Comparison of ENCODE assay signal across 1 cellular context in the genomic region with DNA sequence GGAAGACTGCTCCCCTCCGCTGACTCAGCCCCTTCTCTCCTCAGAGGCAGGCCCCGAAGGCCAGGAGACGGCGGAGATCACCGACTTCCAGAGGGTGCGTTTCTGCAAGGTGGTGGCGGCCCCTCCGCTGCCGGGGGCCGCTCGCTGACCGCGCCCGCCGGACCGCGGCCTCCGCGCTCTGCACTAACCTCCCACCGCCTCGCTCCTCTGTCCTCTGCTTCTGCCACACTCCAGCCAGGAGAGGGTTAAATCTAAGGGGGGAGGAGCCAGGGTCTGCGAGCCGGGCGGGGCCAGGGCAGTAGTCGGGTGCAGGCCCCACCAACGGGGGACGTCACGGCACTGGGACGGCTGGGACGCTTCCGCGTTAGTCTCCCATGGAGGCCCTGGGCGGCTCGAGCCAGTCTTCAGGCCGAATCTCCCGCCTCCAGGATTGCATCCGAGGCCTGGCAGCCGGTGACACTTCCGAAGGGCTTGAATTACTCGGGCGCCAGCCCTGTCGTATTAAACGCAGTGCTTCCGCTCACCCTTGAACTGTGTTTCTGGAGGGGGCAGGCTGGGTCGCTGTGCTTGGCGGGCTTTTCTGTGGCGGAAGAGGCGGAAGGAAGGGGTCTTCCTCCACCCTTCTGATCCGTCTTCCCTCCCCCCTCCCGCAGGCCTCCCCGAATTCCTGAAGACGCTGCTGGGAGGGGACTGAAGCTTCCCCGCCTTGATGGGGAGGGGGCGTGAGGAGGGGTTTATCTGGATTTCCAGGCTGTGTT.
TF ChIP-seq lines count a peak whose summit lies in the region.

No MANE protein-coding gene starts in this region.

TF ChIP-seq in K562, 482 proteins besides CTCF, POLR2A, EP300 and RAD21 (continued from another document and continues in another):
- TF ChIP-seq, protein P1, sequence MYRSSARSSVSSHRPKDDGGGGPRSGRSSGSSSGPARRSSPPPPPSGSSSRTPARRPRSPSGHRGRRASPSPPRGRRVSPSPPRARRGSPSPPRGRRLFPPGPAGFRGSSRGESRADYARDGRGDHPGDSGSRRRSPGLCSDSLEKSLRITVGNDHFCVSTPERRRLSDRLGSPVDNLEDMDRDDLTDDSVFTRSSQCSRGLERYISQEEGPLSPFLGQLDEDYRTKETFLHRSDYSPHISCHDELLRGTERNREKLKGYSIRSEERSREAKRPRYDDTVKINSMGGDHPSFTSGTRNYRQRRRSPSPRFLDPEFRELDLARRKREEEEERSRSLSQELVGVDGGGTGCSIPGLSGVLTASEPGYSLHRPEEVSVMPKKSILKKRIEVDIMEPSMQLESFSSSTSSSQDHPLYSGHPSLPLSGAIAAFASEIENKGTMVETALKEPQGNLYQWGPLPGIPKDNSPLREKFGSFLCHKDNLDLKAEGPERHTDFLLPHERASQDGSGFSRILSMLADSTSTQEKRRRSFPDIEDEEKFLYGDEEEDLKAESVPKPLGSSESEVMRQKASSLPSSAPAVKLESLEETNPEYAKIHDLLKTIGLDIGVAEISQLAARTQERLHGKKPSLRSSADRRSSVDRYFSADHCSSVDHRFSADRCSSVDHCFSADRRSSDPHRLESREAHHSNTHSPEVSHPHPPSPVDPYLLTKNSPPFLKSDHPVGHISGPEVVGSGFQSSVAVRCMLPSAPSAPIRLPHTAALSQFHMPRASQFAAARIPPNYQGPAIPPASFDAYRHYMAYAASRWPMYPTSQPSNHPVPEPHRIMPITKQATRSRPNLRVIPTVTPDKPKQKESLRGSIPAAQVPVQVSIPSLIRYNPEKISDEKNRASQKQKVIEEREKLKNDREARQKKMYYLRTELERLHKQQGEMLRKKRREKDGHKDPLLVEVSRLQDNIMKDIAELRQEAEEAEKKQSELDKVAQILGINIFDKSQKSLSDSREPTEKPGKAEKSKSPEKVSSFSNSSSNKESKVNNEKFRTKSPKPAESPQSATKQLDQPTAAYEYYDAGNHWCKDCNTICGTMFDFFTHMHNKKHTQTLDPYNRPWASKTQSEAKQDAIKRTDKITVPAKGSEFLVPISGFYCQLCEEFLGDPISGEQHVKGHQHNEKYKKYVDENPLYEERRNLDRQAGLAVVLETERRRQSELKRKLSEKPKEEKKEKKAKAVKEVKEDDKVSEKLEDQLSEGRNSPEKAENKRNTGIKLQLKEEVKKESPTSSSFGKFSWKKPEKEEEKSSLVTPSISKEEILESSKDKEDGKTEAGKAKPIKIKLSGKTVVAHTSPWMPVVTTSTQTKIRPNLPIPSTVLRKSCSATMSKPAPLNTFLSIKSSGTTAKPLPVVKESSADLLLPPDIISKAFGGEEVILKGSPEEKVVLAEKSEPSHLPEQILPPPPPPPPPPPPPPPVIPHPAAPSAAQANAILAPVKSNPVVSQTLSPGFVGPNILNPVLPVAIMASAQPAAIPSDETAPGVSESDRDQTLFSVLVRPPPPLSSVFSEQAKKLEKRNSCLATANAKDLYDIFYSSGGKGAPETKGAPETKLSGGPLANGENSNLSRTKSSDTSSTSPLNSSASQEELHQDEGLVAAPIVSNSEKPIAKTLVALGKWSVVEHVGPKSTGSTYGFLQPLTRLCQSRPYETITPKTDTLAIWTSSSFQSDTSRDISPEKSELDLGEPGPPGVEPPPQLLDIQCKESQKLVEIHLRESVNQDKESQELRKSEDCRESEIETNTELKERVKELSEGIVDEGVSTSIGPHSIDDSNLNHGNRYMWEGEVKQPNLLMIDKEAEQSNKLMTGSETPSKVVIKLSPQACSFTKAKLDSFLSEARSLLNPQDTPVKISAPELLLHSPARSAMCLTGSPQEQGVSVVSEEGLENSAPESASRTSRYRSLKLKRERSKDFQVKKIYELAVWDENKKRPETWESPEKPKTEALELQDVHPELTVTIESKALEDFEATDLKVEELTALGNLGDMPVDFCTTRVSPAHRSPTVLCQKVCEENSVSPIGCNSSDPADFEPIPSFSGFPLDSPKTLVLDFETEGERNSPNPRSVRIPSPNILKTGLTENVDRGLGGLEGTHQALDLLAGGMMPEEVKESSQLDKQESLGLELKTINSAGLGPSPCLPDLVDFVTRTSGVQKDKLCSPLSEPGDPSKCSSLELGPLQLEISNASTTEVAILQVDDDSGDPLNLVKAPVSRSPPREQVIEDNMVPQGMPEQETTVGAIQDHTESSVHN (IDR thresholded peaks at IDR 0.05; ENCODE audit: borderline replicate concordance in 1 of 2, low read depth in 1 of 2) = no peak; a peak in 1 of 4 replicates
- TF ChIP-seq BRF1 (IDR thresholded peaks at IDR 0.05; ENCODE audit: borderline replicate concordance, extremely low read depth, insufficient read length) (no peak), TCF3 (CRISPR knock-in tag; IDR thresholded peaks at IDR 0.05) (peak; percentile 19), MYNN (IDR thresholded peaks at IDR 0.05) (no peak; the same call in 1 of the 2 replicates), MYNN (CRISPR knock-in tag; IDR thresholded peaks at IDR 0.05) (no peak), CREM (IDR thresholded peaks at IDR 0.05; ENCODE audit: low read depth) (peak; percentile 91), YBX1 (IDR thresholded peaks at IDR 0.05) (no peak), GATAD2B (IDR thresholded peaks at IDR 0.05; ENCODE audit: borderline replicate concordance) (peak; percentile 75; the same call in 1 of the 2 replicates), U2AF1 (optimal IDR thresholded peaks at IDR 0.05; ENCODE audit: low read depth, low read length) (no peak), MCM3 (IDR thresholded peaks at IDR 0.05) (no peak), ZNF212 (CRISPR knock-in tag; IDR thresholded peaks at IDR 0.05) (0 out of 2 replicates have a peak, but pooled peaks have one; percentile 22), STAT5B (CRISPR knock-in tag; IDR thresholded peaks at IDR 0.05) (no peak), CBX1 (IDR thresholded peaks at IDR 0.05; ENCODE audit: low read depth) (peak; percentile 83; the same call in 1 of the 2 replicates), SMAD1 (IDR thresholded peaks at IDR 0.05; ENCODE audit: low read depth, low read length, partially characterized antibody) (no peak), ETV5 (CRISPR knock-in tag; IDR thresholded peaks at IDR 0.05; ENCODE audit: low read depth) (peak; percentile 45; the same call in 1 of the 2 replicates), RBM17 (IDR thresholded peaks at IDR 0.05; ENCODE audit: borderline replicate concordance, low read depth, low read length) (no peak), CCNT2 (IDR thresholded peaks at IDR 0.05; ENCODE audit: borderline replicate concordance, extremely low read depth, insufficient read length, low read depth, low read length) (peak; percentile 94), MTA2 (IDR thresholded peaks at IDR 0.05; ENCODE audit: low read depth) (no peak), ZFX (CRISPR knock-in tag; IDR thresholded peaks at IDR 0.05) (peak; percentile 95), SLC30A9 (CRISPR knock-in tag; IDR thresholded peaks at IDR 0.05) (no peak), ZNF696 (CRISPR knock-in tag; conservative IDR thresholded peaks at IDR 0.05) (no peak), TAF7 (tag; IDR thresholded peaks at IDR 0.05) (peak; percentile 41; the same call in 1 of the 2 replicates), SREBF2 (CRISPR knock-in tag; IDR thresholded peaks at IDR 0.05) (no peak), FOSL1 (tag; conservative IDR thresholded peaks at IDR 0.05) (peak; percentile 73), ZNF431 (CRISPR knock-in tag; IDR thresholded peaks at IDR 0.05) (0 out of 2 replicates have a peak, but pooled peaks have one; percentile 41), FOXK1 (CRISPR knock-in tag; IDR thresholded peaks at IDR 0.05; ENCODE audit: borderline replicate concordance) (no peak), PTTG1 (tag; IDR thresholded peaks at IDR 0.05; ENCODE audit: low read depth) (no peak), ZNF263 (CRISPR knock-in tag; IDR thresholded peaks at IDR 0.05; ENCODE audit: borderline replicate concordance) (peak; percentile 68), ZBTB7A (IDR thresholded peaks at IDR 0.05; ENCODE audit: borderline replicate concordance, control insufficient read depth, low read depth, low read length) (peak; percentile 92; the same call in 1 of the 2 replicates), CBX8 (IDR thresholded peaks at IDR 0.05; ENCODE audit: borderline replicate concordance, extremely low read depth, low read depth, low read length, poor library complexity, severe bottlenecking) (no peak), TCFL5 (CRISPR knock-in tag; conservative IDR thresholded peaks at IDR 0.05) (no peak), POLR2AphosphoS2 (IDR thresholded peaks at IDR 0.05; ENCODE audit: low read length) (no peak; the same call in 1 of the 2 replicates), LCOR (CRISPR knock-in tag; IDR thresholded peaks at IDR 0.05) (peak; percentile 87), L3MBTL2 (IDR thresholded peaks at IDR 0.05) (peak; percentile 63; the same call in 1 of the 2 replicates)
- TF ChIP-seq, protein P2, sequence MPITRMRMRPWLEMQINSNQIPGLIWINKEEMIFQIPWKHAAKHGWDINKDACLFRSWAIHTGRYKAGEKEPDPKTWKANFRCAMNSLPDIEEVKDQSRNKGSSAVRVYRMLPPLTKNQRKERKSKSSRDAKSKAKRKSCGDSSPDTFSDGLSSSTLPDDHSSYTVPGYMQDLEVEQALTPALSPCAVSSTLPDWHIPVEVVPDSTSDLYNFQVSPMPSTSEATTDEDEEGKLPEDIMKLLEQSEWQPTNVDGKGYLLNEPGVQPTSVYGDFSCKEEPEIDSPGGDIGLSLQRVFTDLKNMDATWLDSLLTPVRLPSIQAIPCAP (CRISPR knock-in tag; IDR thresholded peaks at IDR 0.05; ENCODE audit: borderline replicate concordance) = no peak
- TF ChIP-seq, protein P3, sequence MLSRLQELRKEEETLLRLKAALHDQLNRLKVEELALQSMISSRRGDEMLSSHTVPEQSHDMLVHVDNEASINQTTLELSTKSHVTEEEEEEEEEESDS (CRISPR knock-in tag; IDR thresholded peaks at IDR 0.05) = no peak
- TF ChIP-seq, protein P4, sequence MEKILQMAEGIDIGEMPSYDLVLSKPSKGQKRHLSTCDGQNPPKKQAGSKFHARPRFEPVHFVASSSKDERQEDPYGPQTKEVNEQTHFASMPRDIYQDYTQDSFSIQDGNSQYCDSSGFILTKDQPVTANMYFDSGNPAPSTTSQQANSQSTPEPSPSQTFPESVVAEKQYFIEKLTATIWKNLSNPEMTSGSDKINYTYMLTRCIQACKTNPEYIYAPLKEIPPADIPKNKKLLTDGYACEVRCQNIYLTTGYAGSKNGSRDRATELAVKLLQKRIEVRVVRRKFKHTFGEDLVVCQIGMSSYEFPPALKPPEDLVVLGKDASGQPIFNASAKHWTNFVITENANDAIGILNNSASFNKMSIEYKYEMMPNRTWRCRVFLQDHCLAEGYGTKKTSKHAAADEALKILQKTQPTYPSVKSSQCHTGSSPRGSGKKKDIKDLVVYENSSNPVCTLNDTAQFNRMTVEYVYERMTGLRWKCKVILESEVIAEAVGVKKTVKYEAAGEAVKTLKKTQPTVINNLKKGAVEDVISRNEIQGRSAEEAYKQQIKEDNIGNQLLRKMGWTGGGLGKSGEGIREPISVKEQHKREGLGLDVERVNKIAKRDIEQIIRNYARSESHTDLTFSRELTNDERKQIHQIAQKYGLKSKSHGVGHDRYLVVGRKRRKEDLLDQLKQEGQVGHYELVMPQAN (IDR thresholded peaks at IDR 0.05; ENCODE audit: borderline replicate concordance) = peak; percentile 74
- TF ChIP-seq, protein P5, sequence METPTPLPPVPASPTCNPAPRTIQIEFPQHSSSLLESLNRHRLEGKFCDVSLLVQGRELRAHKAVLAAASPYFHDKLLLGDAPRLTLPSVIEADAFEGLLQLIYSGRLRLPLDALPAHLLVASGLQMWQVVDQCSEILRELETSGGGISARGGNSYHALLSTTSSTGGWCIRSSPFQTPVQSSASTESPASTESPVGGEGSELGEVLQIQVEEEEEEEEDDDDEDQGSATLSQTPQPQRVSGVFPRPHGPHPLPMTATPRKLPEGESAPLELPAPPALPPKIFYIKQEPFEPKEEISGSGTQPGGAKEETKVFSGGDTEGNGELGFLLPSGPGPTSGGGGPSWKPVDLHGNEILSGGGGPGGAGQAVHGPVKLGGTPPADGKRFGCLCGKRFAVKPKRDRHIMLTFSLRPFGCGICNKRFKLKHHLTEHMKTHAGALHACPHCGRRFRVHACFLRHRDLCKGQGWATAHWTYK (CRISPR knock-in tag; IDR thresholded peaks at IDR 0.05) = peak; percentile 74; the same call in 1 of the 2 replicates
- TF ChIP-seq, protein P6, sequence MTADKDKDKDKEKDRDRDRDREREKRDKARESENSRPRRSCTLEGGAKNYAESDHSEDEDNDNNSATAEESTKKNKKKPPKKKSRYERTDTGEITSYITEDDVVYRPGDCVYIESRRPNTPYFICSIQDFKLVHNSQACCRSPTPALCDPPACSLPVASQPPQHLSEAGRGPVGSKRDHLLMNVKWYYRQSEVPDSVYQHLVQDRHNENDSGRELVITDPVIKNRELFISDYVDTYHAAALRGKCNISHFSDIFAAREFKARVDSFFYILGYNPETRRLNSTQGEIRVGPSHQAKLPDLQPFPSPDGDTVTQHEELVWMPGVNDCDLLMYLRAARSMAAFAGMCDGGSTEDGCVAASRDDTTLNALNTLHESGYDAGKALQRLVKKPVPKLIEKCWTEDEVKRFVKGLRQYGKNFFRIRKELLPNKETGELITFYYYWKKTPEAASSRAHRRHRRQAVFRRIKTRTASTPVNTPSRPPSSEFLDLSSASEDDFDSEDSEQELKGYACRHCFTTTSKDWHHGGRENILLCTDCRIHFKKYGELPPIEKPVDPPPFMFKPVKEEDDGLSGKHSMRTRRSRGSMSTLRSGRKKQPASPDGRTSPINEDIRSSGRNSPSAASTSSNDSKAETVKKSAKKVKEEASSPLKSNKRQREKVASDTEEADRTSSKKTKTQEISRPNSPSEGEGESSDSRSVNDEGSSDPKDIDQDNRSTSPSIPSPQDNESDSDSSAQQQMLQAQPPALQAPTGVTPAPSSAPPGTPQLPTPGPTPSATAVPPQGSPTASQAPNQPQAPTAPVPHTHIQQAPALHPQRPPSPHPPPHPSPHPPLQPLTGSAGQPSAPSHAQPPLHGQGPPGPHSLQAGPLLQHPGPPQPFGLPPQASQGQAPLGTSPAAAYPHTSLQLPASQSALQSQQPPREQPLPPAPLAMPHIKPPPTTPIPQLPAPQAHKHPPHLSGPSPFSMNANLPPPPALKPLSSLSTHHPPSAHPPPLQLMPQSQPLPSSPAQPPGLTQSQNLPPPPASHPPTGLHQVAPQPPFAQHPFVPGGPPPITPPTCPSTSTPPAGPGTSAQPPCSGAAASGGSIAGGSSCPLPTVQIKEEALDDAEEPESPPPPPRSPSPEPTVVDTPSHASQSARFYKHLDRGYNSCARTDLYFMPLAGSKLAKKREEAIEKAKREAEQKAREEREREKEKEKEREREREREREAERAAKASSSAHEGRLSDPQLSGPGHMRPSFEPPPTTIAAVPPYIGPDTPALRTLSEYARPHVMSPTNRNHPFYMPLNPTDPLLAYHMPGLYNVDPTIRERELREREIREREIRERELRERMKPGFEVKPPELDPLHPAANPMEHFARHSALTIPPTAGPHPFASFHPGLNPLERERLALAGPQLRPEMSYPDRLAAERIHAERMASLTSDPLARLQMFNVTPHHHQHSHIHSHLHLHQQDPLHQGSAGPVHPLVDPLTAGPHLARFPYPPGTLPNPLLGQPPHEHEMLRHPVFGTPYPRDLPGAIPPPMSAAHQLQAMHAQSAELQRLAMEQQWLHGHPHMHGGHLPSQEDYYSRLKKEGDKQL (CRISPR knock-in tag; IDR thresholded peaks at IDR 0.05; ENCODE audit: borderline replicate concordance) = no peak
